Comparison of ENCODE assay signal across 1 cellular context in genomic region chr19:38674388-38675133, GRCh38.
TF ChIP-seq lines count a peak whose summit lies in the region.

No MANE protein-coding gene starts in this region.

TF ChIP-seq in SK-N-SH treated with all-trans-retinoic acid at 6 μM for 48 hours, 23 proteins besides CTCF, POLR2A, EP300 and RAD21 (continued from another document):
- TF ChIP-seq CSRNP3 (CRISPR knock-in tag; IDR thresholded peaks at IDR 0.05) = no peak
- TF ChIP-seq CSDC2 (CRISPR knock-in tag; IDR thresholded peaks at IDR 0.05) = no peak
- no peak for TF ChIP-seq PATZ1 (CRISPR knock-in tag; IDR thresholded peaks at IDR 0.05; ENCODE audit: borderline replicate concordance)
- no peak for TF ChIP-seq CREB5 (CRISPR knock-in tag; IDR thresholded peaks at IDR 0.05; ENCODE audit: low read depth)
- TF ChIP-seq SNAI2 (CRISPR knock-in tag; IDR thresholded peaks at IDR 0.05) = no peak
- TF ChIP-seq POU6F1 (CRISPR knock-in tag; IDR thresholded peaks at IDR 0.05; ENCODE audit: borderline replicate concordance, low read depth) = no peak
- no peak for TF ChIP-seq ARNTL (CRISPR knock-in tag; IDR thresholded peaks at IDR 0.05; ENCODE audit: borderline replicate concordance, low read depth)
- no peak for TF ChIP-seq OSR1 (CRISPR knock-in tag; IDR thresholded peaks at IDR 0.05)
- no peak for TF ChIP-seq ISL1 (CRISPR knock-in tag; IDR thresholded peaks at IDR 0.05)
- TF ChIP-seq TOX (CRISPR knock-in tag; IDR thresholded peaks at IDR 0.05; ENCODE audit: borderline replicate concordance) = no peak
- TF ChIP-seq RARB (CRISPR knock-in tag; IDR thresholded peaks at IDR 0.05) = no peak
- no peak for TF ChIP-seq ESRRG (CRISPR knock-in tag; IDR thresholded peaks at IDR 0.05)
- no peak for TF ChIP-seq BACH2 (CRISPR knock-in tag; IDR thresholded peaks at IDR 0.05; ENCODE audit: borderline replicate concordance)
- no peak for TF ChIP-seq ZNF70 (CRISPR knock-in tag; IDR thresholded peaks at IDR 0.05)
- TF ChIP-seq PPARA (CRISPR knock-in tag; IDR thresholded peaks at IDR 0.05; ENCODE audit: borderline replicate concordance) = no peak
- TF ChIP-seq ZNF565 (CRISPR knock-in tag; conservative IDR thresholded peaks at IDR 0.05; ENCODE audit: low read depth) = no peak
- TF ChIP-seq TSHZ2 (CRISPR knock-in tag; IDR thresholded peaks at IDR 0.05) = no peak
- no peak for TF ChIP-seq GLIS3 (CRISPR knock-in tag; IDR thresholded peaks at IDR 0.05)
